Comparison of ENCODE assay signal across 8 cellular contexts in the genomic region with DNA sequence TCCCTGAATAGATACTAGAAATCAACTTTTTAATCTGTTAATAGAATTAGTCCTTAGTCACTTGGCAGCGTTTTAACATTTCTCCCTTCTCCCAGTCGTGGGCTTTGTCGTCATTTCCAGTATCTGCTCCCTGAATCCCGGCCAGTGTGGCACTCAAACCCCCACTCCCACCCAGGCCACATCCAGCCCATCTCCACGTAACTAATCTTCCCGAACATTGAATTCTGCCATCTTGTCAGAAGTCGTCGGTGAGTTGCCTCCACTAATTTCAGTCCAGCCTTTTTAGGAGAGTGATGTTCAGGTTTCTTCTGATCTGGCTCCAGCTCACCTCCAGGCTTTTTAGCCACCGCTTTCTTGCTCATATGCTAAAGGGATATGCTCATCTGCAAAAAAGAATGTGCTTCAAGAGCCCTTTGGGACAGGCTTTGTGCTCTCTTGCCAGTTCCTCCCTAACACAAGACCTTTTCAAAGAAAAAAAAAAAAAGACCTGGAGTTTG. TPM values are rescaled to one million over a fixed set of nuclear protein-coding genes. Genes with fewer than 3 reads are reported as not detected.
A peak's percentile ranks its signal among the peaks of the same experiment; 100 is the strongest.
DNase-seq lines count a peak whose midpoint lies in the region; ATAC-seq and TF ChIP-seq lines count a peak whose summit lies in the region.

No MANE protein-coding gene starts in this region.

- DNase-seq in NCI-H1092 treated with DMSO at 0.1 percent for 48 hours (lab: John Stamatoyannopoulos, UW) = peak; percentile 31
- DNase-seq in NCI-H1092 (lab: John Stamatoyannopoulos, UW) = no peak
- DNase-seq in SJCRH30 = peak in 1 of 2 experiments; percentile 42
- DNase-seq in epithelial cell of proximal tubule (ENCODE audit: low read depth) = no peak
- DNase-seq in AG08395 (ENCODE audit: low spot score) = no peak

- H3K27me3 ChIP-seq in SJCRH30 (no peaks in the 10 kb centered on the region), neutrophil (no peaks in the 10 kb centered on the region)

- peaks cover 24% of the 10 kb centered on the region for H3K4me1 ChIP-seq in SJCRH30
- peaks cover 36 to 42% of the 10 kb centered on the region in 2 experiments for H3K4me1 ChIP-seq in neutrophil (ENCODE audit: control insufficient read depth in 1 of 2, insufficient read depth in 1 of 2, low read depth in 1 of 2, low read length in 1 of 2)

- ATAC-seq in HG03095 (IDR thresholded peaks at IDR 0.05; ENCODE audit: unreplicated experiment) (no peak), HG02623 (IDR thresholded peaks at IDR 0.05; ENCODE audit: unreplicated experiment) (no peak)

- H3K4me3 ChIP-seq in SJCRH30 (peak overlapping the region; percentile 95), epithelial cell of proximal tubule (ENCODE audit: low read depth, low read length) (peak overlapping the region; percentile 62), neutrophil (ENCODE audit: low read depth in 1 of 2, low read length in 1 of 2) (peak overlapping the region; percentile 85 to 94)

- TF ChIP-seq CTCF in epithelial cell of proximal tubule (conservative IDR thresholded peaks at IDR 0.05; ENCODE audit: low read depth, low read length) = no peak
- no peak for TF ChIP-seq CTCF in neutrophil (IDR thresholded peaks at IDR 0.05)

- H3K9me3 ChIP-seq in SJCRH30 (replicated peaks) (no peaks in the 10 kb centered on the region), neutrophil (no peaks in the 10 kb centered on the region)

- H3K27ac ChIP-seq in SJCRH30 (peak overlapping the region; percentile 75), neutrophil (peak overlapping the region; percentile 96)

- peaks cover 25% of the 10 kb centered on the region for H3K36me3 ChIP-seq in SJCRH30
- H3K36me3 ChIP-seq in neutrophil = no peaks in the 10 kb centered on the region

RNA-seq across cellular contexts. Expression of a gene that starts 1.3 kb away (rescaled TPM):
- 151 and 163 TPM in 2 replicates for total RNA-seq in SJCRH30 (2014; rRNA removed; shearing (Covaris generic))
- total RNA-seq in epithelial cell of proximal tubule = 122 and 151 TPM in 2 replicates

RNA-seq across cellular contexts. Expression of a gene that starts 51.0 kb away (rescaled TPM):
- 5.8 and 7.5 TPM in 2 replicates for total RNA-seq in SJCRH30 (2014; rRNA removed; shearing (Covaris generic))
- total RNA-seq in epithelial cell of proximal tubule = 9.7 and 15.3 TPM in 2 replicates
